In the genomic region with DNA sequence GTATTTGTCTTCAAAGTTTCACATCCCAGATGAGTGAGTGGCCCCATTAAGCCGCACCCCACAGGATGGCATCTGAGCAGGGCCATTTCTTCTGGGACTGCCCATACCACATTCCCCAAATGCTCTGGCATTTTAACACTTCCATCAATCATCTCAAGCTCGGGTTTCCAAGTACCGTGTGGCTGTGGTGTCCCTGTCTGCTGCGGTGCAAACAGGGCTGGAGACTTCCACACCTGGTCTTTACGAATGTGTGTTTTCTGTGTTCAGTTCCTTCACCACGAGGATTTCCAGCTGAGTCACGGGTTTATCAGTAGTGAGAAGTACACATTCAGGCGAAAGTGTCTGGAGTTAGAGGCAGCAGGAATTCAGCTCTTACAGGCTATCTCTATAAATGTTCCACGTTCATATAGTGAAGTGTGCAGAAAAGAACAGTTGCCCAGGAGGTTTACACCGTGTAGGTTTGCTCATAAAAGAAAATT, we compare ENCODE assay signal across 1 cellular context.
TF ChIP-seq lines count a peak whose summit lies in the region.

No MANE protein-coding gene starts in this region.

TF ChIP-seq in SK-N-SH, 30 proteins besides CTCF, POLR2A, EP300 and RAD21 (continued from another document):
- TF ChIP-seq, protein P1, sequence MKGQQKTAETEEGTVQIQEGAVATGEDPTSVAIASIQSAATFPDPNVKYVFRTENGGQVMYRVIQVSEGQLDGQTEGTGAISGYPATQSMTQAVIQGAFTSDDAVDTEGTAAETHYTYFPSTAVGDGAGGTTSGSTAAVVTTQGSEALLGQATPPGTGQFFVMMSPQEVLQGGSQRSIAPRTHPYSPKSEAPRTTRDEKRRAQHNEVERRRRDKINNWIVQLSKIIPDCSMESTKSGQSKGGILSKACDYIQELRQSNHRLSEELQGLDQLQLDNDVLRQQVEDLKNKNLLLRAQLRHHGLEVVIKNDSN (IDR thresholded peaks at IDR 0.05; ENCODE audit: borderline replicate concordance, low read depth): no peak
- TF ChIP-seq, protein P2, sequence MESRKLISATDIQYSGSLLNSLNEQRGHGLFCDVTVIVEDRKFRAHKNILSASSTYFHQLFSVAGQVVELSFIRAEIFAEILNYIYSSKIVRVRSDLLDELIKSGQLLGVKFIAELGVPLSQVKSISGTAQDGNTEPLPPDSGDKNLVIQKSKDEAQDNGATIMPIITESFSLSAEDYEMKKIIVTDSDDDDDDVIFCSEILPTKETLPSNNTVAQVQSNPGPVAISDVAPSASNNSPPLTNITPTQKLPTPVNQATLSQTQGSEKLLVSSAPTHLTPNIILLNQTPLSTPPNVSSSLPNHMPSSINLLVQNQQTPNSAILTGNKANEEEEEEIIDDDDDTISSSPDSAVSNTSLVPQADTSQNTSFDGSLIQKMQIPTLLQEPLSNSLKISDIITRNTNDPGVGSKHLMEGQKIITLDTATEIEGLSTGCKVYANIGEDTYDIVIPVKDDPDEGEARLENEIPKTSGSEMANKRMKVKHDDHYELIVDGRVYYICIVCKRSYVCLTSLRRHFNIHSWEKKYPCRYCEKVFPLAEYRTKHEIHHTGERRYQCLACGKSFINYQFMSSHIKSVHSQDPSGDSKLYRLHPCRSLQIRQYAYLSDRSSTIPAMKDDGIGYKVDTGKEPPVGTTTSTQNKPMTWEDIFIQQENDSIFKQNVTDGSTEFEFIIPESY (IDR thresholded peaks at IDR 0.05; ENCODE audit: borderline replicate concordance, low read depth): no peak
- TF ChIP-seq FOXM1 (IDR thresholded peaks at IDR 0.05; ENCODE audit: low read depth): no peak
- TF ChIP-seq EZH2phosphoT487 (IDR thresholded peaks at IDR 0.05; ENCODE audit: borderline replicate concordance, low read depth): no peak
- no peak for TF ChIP-seq MEF2A (IDR thresholded peaks at IDR 0.05; ENCODE audit: borderline replicate concordance, low read depth)
- no peak for TF ChIP-seq POLR2AphosphoS5 (IDR thresholded peaks at IDR 0.05; ENCODE audit: low read depth, low read length)
